ENCODE assay signal across 8 cellular contexts in the genomic region with DNA sequence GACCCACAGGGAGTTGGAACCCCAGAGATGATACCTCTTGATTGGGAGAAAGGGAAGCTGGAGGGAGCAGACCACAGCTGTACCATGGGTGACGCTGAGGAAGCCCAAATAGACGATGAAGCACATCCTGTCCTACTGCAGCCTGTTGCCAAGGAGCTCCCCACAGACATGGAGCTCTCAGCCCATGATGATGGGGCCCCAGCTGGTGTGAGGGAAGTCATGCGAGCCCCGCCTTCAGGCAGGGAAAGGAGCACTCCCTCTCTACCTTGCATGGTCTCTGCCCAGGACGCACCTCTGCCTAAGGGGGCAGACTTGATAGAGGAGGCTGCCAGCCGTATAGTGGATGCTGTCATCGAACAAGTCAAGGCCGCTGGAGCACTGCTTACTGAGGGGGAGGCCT.
DNase-seq lines count a peak whose midpoint lies in the region; ATAC-seq, FAIRE-seq and TF ChIP-seq lines count a peak whose summit lies in the region.

No MANE protein-coding gene starts in this region.

- intact Hi-C loops in CD14-positive monocyte (cut with micrococcal nuclease) (loop anchor here (5.0 to 10.0 kb wide), 4 partner anchors 34 to 97 kb away; no protein-coding TSS in a partner anchor), natural killer cell (cut with micrococcal nuclease) (loop anchor here (5.0 kb wide), 3 partner anchors 39 to 199 kb away; a partner anchor contains a TSS)

- TF ChIP-seq POLR2A in GM12892 (IDR thresholded peaks at IDR 0.05; ENCODE audit: low read depth, low read length) = no peak

- H3K27me3 Mint-ChIP-seq in CD14-positive monocyte (ENCODE audit: low read depth in 3 of 3) (peaks cover 0 to 8% (median 0%) of the 10 kb centered on the region in 3 donors), natural killer cell (ENCODE audit: low read depth in 2 of 2) (no peaks in the 10 kb centered on the region)
- no peaks in the 10 kb centered on the region for H3K27me3 Mint-ChIP-seq in T-helper 2 cell treated with Interferon-gamma antibody and Interleukin-4, amounts not matched to agents 5 μg/mL and 100 μg/mL, for 36 hours (ENCODE audit: low read depth)

- DNase-seq in CD14-positive monocyte (ENCODE audit: low spot score) (peak; percentile 88), natural killer cell (peak; percentile 39), GM12892 (ENCODE audit: insufficient read length) (no peak), COLO829 (ENCODE audit: low spot score) (no peak), HUDEP-2 (lab: John Stamatoyannopoulos, UW; ENCODE audit: unreplicated experiment in 76 of 76) (no peak)
- peak; percentile 24 for DNase-seq in T-helper 2 cell treated with Interferon-gamma antibody and Interleukin-4, amounts not matched to agents 5 μg/mL and 100 μg/mL, for 36 hours (ENCODE audit: low spot score)
- peak; percentile 42 to 56 (median 46) for DNase-seq in effector memory CD4-positive, alpha-beta T cell

- ATAC-seq in natural killer cell (peak; percentile 9 to 59 (median 20)), GM21528 (IDR thresholded peaks at IDR 0.05; ENCODE audit: low FRiP score, unreplicated experiment) (no peak)

- H3K4me3 Mint-ChIP-seq in CD14-positive monocyte (peak overlapping the region; percentile 74 to 85), natural killer cell (peak overlapping the region; percentile 95)
- H3K4me3 Mint-ChIP-seq in T-helper 2 cell treated with Interferon-gamma antibody and Interleukin-4, amounts not matched to agents 5 μg/mL and 100 μg/mL, for 36 hours = peak overlapping the region; percentile 89

- H3K36me3 Mint-ChIP-seq in CD14-positive monocyte (peaks cover 79 to 95% of the 10 kb centered on the region in 2 donors), natural killer cell (no peaks in the 10 kb centered on the region)
- peaks cover 61% of the 10 kb centered on the region for H3K36me3 Mint-ChIP-seq in T-helper 2 cell treated with Interferon-gamma antibody and Interleukin-4, amounts not matched to agents 5 μg/mL and 100 μg/mL, for 36 hours (ENCODE audit: low read depth)

- peak overlapping the region; percentile 92 for H3K27ac ChIP-seq in effector memory CD4-positive, alpha-beta T cell (ENCODE audit: insufficient read depth, low read length, poor library complexity, severe bottlenecking)

- peaks cover 52% of the 10 kb centered on the region for H3K4me1 ChIP-seq in effector memory CD4-positive, alpha-beta T cell (ENCODE audit: control insufficient read depth, insufficient read depth, low read length, poor library complexity, severe bottlenecking)

- no peak for TF ChIP-seq CTCF in CD14-positive monocyte (IDR thresholded peaks at IDR 0.05)
- TF ChIP-seq CTCF in natural killer cell (IDR thresholded peaks at IDR 0.05) = no peak

- peak overlapping the region; percentile 13 for H3K4me3 ChIP-seq in effector memory CD4-positive, alpha-beta T cell (ENCODE audit: insufficient read depth, low read depth, low read length, poor library complexity, severe bottlenecking)

- H3K9me3 Mint-ChIP-seq in CD14-positive monocyte (no peaks in the 10 kb centered on the region), natural killer cell (no peaks in the 10 kb centered on the region)
- H3K9me3 Mint-ChIP-seq in T-helper 2 cell treated with Interferon-gamma antibody and Interleukin-4, amounts not matched to agents 5 μg/mL and 100 μg/mL, for 36 hours = no peaks in the 10 kb centered on the region

- peak overlapping the region; percentile 99 to 100 (median 100) for H3K27ac Mint-ChIP-seq in CD14-positive monocyte
- peak overlapping the region; percentile 96 for H3K27ac Mint-ChIP-seq in T-helper 2 cell treated with Interferon-gamma antibody and Interleukin-4, amounts not matched to agents 5 μg/mL and 100 μg/mL, for 36 hours
- peak overlapping the region; percentile 95 to 98 for H3K27ac Mint-ChIP-seq in natural killer cell

- no peak for FAIRE-seq in GM12892 (lab: Jason Lieb, UNC)

- no peaks in the 10 kb centered on the region for H3K9me3 ChIP-seq in effector memory CD4-positive, alpha-beta T cell (ENCODE audit: control insufficient read depth, low read length)

- no peaks in the 10 kb centered on the region for H3K27me3 ChIP-seq in effector memory CD4-positive, alpha-beta T cell (replicated peaks; ENCODE audit: control insufficient read depth, insufficient read depth, low read length, poor library complexity, severe bottlenecking)

- peaks cover 7% of the 10 kb centered on the region for H3K36me3 ChIP-seq in effector memory CD4-positive, alpha-beta T cell (ENCODE audit: control insufficient read depth, insufficient read depth, low read length)

- H3K4me1 Mint-ChIP-seq in CD14-positive monocyte = peaks cover 82% of the 10 kb centered on the region
- peaks cover 67% of the 10 kb centered on the region for H3K4me1 Mint-ChIP-seq in T-helper 2 cell treated with Interferon-gamma antibody and Interleukin-4, amounts not matched to agents 5 μg/mL and 100 μg/mL, for 36 hours (ENCODE audit: low read depth)
- H3K4me1 Mint-ChIP-seq in natural killer cell = peaks cover 64 to 66% of the 10 kb centered on the region in 2 donors

Comparison
In these comparisons a context has a peak if more than half of its experiments do, and no peak if none do; other contexts are left out.
1. DNase-seq: peak in CD14-positive monocyte (single experiment), T-helper 2 cell treated with Interferon-gamma antibody and Interleukin-4, amounts not matched to agents 5 μg/mL and 100 μg/mL, for 36 hours (single experiment), effector memory CD4-positive, alpha-beta T cell (3 of 3) and natural killer cell (single experiment); none in GM12892 (single experiment), COLO829 (single experiment) and HUDEP-2 (0 of 76).
2. Peak in every context shown above with its lines, with median percentiles within 50 percentile points of each other: H3K27ac Mint-ChIP-seq and H3K4me3 Mint-ChIP-seq.